Comparison of ENCODE assay signal across 3 cellular contexts in the genomic region with DNA sequence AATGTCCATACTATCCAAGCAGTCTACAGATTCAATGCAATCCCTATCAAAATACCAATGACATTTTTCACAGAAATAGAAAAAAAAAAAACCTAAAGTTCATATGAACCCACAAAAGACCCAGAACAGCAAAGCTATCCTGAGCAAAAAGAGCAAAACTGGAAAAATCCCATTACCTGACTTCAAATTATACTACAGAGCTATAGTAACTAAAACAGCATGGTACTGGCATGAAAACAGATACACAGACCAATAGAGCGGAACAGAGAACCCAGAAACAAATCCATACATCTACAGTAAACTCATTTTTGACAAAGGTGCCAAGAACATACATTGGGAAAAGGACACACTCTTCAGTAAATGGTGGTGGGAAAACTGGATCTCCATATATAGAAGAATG.
DNase-seq lines count a peak whose midpoint lies in the region; ATAC-seq, FAIRE-seq and TF ChIP-seq lines count a peak whose summit lies in the region.
"Not testable (repeated sequence)": the region's sequence is repeated elsewhere in the genome, so short reads cannot be mapped to it uniquely, and the experiment has no call there.

No MANE protein-coding gene starts in this region.

- TF ChIP-seq RAD21 in K562 (CRISPR knock-in tag; conservative IDR thresholded peaks at IDR 0.05 in 1 of 2, IDR thresholded peaks at IDR 0.05 in 1 of 2), result not testable (repeated sequence)

- H3K4me1 Mint-ChIP-seq in chondrocyte (ENCODE audit: low read depth), result peaks cover 32% of the 10 kb centered on the region

- H3K27ac ChIP-seq in HEK293 (ENCODE audit: extremely low read depth, low read depth, low read length); K562 (ENCODE audit: extremely low read depth, low read depth, low read length): not testable (repeated sequence)

- H3K9me3 Mint-ChIP-seq in chondrocyte (ENCODE audit: low read depth), result not testable (repeated sequence)

- TF ChIP-seq EP300 in K562 (IDR thresholded peaks at IDR 0.05; ENCODE audit: low read length), result not testable (repeated sequence)

- not testable (repeated sequence) for H3K36me3 ChIP-seq in HEK293 (ENCODE audit: control insufficient read depth in 2 of 2, insufficient read depth in 1 of 2, low read length in 2 of 2); K562 (ENCODE audit: control insufficient read depth, insufficient read depth, low read length)

- H3K9me1 ChIP-seq in K562 (ENCODE audit: control insufficient read depth, insufficient read depth, low read length), result not testable (repeated sequence)

- DNase-seq in K562 (ENCODE audit: extremely low read depth in 1 of 4, low spot score in 3 of 4); chondrocyte (ENCODE audit: low spot score): not testable (repeated sequence)

- 90% methylated on average over 1 of the region's 1 CpG for WGBS in K562 (ENCODE audit: insufficient coverage, low coverage, missing lambda C conversion rate)

- not testable (repeated sequence) for ATAC-seq in K562

- not testable (repeated sequence) for H3K4me3 ChIP-seq in HEK293 (ENCODE audit: low read depth, low read length); K562

- not testable (repeated sequence) for H3K4me3 Mint-ChIP-seq in chondrocyte (ENCODE audit: unreplicated experiment)

- not testable (repeated sequence) for H3K4me2 ChIP-seq in K562 (ENCODE audit: insufficient read depth, low read length)

- not testable (repeated sequence) for H3K4me1 ChIP-seq in HEK293 (ENCODE audit: control insufficient read depth, insufficient read depth, low read length); K562 (replicated peaks in 1 of 2; ENCODE audit: control insufficient read depth in 2 of 2, insufficient read depth in 2 of 2, low read length in 2 of 2)

- H3K9ac ChIP-seq in K562 (ENCODE audit: insufficient read depth in 1 of 2, low read depth in 2 of 2, low read length in 2 of 2), result not testable (repeated sequence)

- not testable (repeated sequence) for FAIRE-seq in K562 (lab: Jason Lieb, UNC)

- POLR2A ChIA-PET in HEK293 (lab: Yijun Ruan, JAX), result not testable (repeated sequence)
- POLR2A ChIA-PET in K562 (lab: Yijun Ruan, JAX), result interaction anchor here (0.6 kb wide), 1 partner anchor 261 kb away, joined by 3 read pairs; no protein-coding TSS in a partner anchor

- not testable (repeated sequence) for BruUV-seq in K562 (replicated peaks; lab: Mats Ljungman, UMichigan)

- peak overlapping the region; percentile 32 for H3K27ac Mint-ChIP-seq in chondrocyte (ENCODE audit: unreplicated experiment)

- CTCF ChIA-PET in HEK293 (lab: Yijun Ruan, JAX); K562 (lab: Yijun Ruan, JAX; ENCODE audit: low intra/inter-chr PET ratio): not testable (repeated sequence)

- H3K36me3 Mint-ChIP-seq in chondrocyte (ENCODE audit: low read depth), result peaks cover 25% of the 10 kb centered on the region

- H3K9me3 ChIP-seq in HEK293 (ENCODE audit: control insufficient read depth, insufficient read depth, low read depth, low read length); K562 (replicated peaks; ENCODE audit: control insufficient read depth, insufficient read depth, low read depth, low read length): not testable (repeated sequence)

- in situ Hi-C loops in K562 (cut with MboI), result not testable (repeated sequence)

- TF ChIP-seq POLR2A in K562 (conservative IDR thresholded peaks at IDR 0.05), result not testable (repeated sequence)

- not testable (repeated sequence) for H3K27me3 ChIP-seq in K562 (ENCODE audit: control insufficient read depth in 2 of 2, insufficient read depth in 2 of 2, low read length in 2 of 2)

- not testable (repeated sequence) for H3K79me2 ChIP-seq in K562 (ENCODE audit: control insufficient read depth, insufficient read depth, low read length)

- not testable (repeated sequence) for TF ChIP-seq CTCF in HEK293 (tag by site-specific recombination; IDR thresholded peaks at IDR 0.05); K562 (IDR thresholded peaks at IDR 0.05 in 2 of 3, conservative IDR thresholded peaks at IDR 0.05 in 1 of 3; ENCODE audit: insufficient read depth in 2 of 3, low read depth in 1 of 3, low read length in 3 of 3); chondrocyte (IDR thresholded peaks at IDR 0.05)

- not testable (repeated sequence) for H2AFZ ChIP-seq in K562 (ENCODE audit: low read depth, low read length)

- H4K20me1 ChIP-seq in K562 (replicated peaks; ENCODE audit: control insufficient read depth, insufficient read depth, low read length), result not testable (repeated sequence)

- intact Hi-C loops in K562 (cut with micrococcal nuclease), result not testable (repeated sequence)

- not testable (repeated sequence) for H3K27me3 Mint-ChIP-seq in chondrocyte (ENCODE audit: low read depth)

TF ChIP-seq in HEK293, 187 proteins besides CTCF, POLR2A, EP300 and RAD21:
- TF ChIP-seq, protein P1, sequence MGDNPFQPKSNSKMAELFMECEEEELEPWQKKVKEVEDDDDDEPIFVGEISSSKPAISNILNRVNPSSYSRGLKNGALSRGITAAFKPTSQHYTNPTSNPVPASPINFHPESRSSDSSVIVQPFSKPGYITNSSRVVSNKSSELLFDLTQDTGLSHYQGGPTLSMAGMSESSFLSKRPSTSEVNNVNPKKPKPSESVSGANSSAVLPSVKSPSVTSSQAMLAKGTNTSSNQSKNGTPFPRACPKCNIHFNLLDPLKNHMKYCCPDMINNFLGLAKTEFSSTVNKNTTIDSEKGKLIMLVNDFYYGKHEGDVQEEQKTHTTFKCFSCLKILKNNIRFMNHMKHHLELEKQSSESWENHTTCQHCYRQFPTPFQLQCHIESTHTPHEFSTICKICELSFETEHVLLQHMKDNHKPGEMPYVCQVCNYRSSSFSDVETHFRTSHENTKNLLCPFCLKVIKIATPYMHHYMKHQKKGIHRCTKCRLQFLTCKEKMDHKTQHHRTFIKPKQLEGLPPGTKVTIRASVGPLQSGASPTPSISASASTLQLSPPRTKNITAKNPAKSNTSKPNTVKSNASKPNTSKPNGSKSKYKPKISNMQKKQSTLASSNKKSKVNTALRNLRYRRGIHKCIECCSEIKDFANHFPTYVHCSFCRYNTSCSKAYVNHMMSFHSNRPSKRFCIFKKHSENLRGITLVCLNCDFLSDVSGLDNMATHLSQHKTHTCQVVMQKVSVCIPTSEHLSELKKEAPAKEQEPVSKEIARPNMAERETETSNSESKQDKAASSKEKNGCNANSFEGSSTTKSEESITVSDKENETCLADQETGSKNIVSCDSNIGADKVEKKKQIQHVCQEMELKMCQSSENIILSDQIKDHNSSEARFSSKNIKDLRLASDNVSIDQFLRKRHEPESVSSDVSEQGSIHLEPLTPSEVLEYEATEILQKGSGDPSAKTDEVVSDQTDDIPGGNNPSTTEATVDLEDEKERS (tag by site-specific recombination; IDR thresholded peaks at IDR 0.05), result peak; percentile 88; the same call in 1 of the 2 replicates
TF ChIP-seq in HEK293: peak in this region for 1; not testable (repeated sequence) for 186.

TF ChIP-seq in K562, 482 proteins besides CTCF, POLR2A, EP300 and RAD21:
- peak; percentile 58 for TF ChIP-seq RBM25 (IDR thresholded peaks at IDR 0.05; ENCODE audit: low read depth, low read length, severe bottlenecking)
- TF ChIP-seq BCOR (IDR thresholded peaks at IDR 0.05), result 0 out of 2 replicates have a peak, but pooled peaks have one; percentile 37
